Comparison of ENCODE assay signal across 17 cellular contexts in genomic region chr4:115219862-115220261, GRCh38.
DNase-seq lines count a peak whose midpoint lies in the region; FAIRE-seq and TF ChIP-seq lines count a peak whose summit lies in the region.
"Had no signal": no experiment of that assay in that cellular context is flagged by ENCODE, and none has a peak within 500 bp of the region (broad histone marks: within the 10 kb centered on the region; RNA-seq: fewer than 3 reads in every experiment).

No MANE protein-coding gene starts in this region.

- TF ChIP-seq POLR2A in H1 (IDR thresholded peaks at IDR 0.05; ENCODE audit: control extremely low read depth in 1 of 2, low read depth in 2 of 2, low read length in 2 of 2) = no peak
- no peak for TF ChIP-seq POLR2A in esophagus squamous epithelium (IDR thresholded peaks at IDR 0.05)

- H2BK20ac ChIP-seq in H1 (ENCODE audit: low read length) = no peak overlapping the region

- H3K4me3 ChIP-seq in HUES64 (ENCODE audit: low read length) = no peak overlapping the region
- H3K4me3 ChIP-seq in H1 (ENCODE audit: extremely low read depth in 1 of 4, insufficient read depth in 2 of 4, low read depth in 3 of 4, low read length in 4 of 4) = no peak overlapping the region
- H3K4me3 ChIP-seq in mesendoderm (ENCODE audit: low read length) = no peak overlapping the region
- H3K4me3 ChIP-seq in esophagus squamous epithelium = no peak overlapping the region
- H3K4me3 ChIP-seq: BLaER1 had no signal

- H3K14ac ChIP-seq in H1 (ENCODE audit: insufficient read length) = no peak overlapping the region

- H3K18ac ChIP-seq in H1 (ENCODE audit: extremely low read depth, low read length) (no peak overlapping the region), mesendoderm (ENCODE audit: low read length) (no peak overlapping the region)

- TF ChIP-seq EP300 in H1 (IDR thresholded peaks at IDR 0.05; ENCODE audit: borderline replicate concordance in 1 of 2, low read depth in 2 of 2, low read length in 2 of 2) = no peak

- H3K79me2 ChIP-seq in H1 (ENCODE audit: control insufficient read depth in 1 of 2, insufficient read depth in 2 of 2, low read length in 2 of 2) = no peaks in the 10 kb centered on the region
- H3K79me2 ChIP-seq in mesendoderm (ENCODE audit: control insufficient read depth, insufficient read depth, low read length) = no peaks in the 10 kb centered on the region

- H3K27ac ChIP-seq in HUES64 (ENCODE audit: low read depth, low read length) = peak overlapping the region; percentile 56
- H3K27ac ChIP-seq in H1 (ENCODE audit: low read depth, low read length) = no peak overlapping the region
- H3K27ac ChIP-seq in mesendoderm (ENCODE audit: low read depth, low read length) = no peak overlapping the region
- no peak overlapping the region for H3K27ac ChIP-seq in esophagus squamous epithelium
- H3K27ac ChIP-seq: 22Rv1, BLaER1 had no signal

- in situ Hi-C loops in GM13976 (cut with MboI; ENCODE audit: low sequenced_read_pairs, unreplicated experiment) = no loop called here

- intact Hi-C loops in esophagus squamous epithelium (cut with DNase I) = no loop called here

- H3K27me3 ChIP-seq in HUES64 (ENCODE audit: insufficient read depth, low read length) = no peaks in the 10 kb centered on the region
- H3K27me3 ChIP-seq in H1 (replicated peaks in 1 of 4; ENCODE audit: control insufficient read depth in 3 of 4, extremely low read depth in 1 of 4, insufficient read depth in 3 of 4, low read length in 3 of 4) = no peaks in the 10 kb centered on the region
- no peaks in the 10 kb centered on the region for H3K27me3 ChIP-seq in mesendoderm (ENCODE audit: insufficient read depth, low read length, poor library complexity)
- no peaks in the 10 kb centered on the region for H3K27me3 ChIP-seq in esophagus squamous epithelium
- H3K27me3 ChIP-seq: BLaER1 had no signal

- POLR2A ChIA-PET in H1 (lab: Charles Lee; ENCODE audit: partially characterized antibody) = no interaction called here
- POLR2A ChIA-PET in activated CD4-positive, alpha-beta memory T cell treated with anti-CD3 and anti-CD28 coated beads, Interleukin-2, amount 10 ng/mL, durations not matched to agents 7 days and 5 days (lab: Charles Lee) = no interaction called here

- H4K8ac ChIP-seq in H1 (ENCODE audit: extremely low read depth, insufficient read depth, low read length) (no peak overlapping the region), mesendoderm (ENCODE audit: low read depth, low read length) (no peak overlapping the region)

- no peaks in the 10 kb centered on the region for H3K9me3 ChIP-seq in HUES64 (ENCODE audit: insufficient read depth, low read depth, low read length)
- H3K9me3 ChIP-seq in H1 (ENCODE audit: insufficient read depth in 2 of 2, low read depth in 1 of 2, low read length in 1 of 2) = no peaks in the 10 kb centered on the region
- no peaks in the 10 kb centered on the region for H3K9me3 ChIP-seq in esophagus squamous epithelium
- H3K9me3 ChIP-seq: BLaER1, Caco-2 had no signal

- H3K79me1 ChIP-seq in H1 (ENCODE audit: low read depth, low read length) (no peaks in the 10 kb centered on the region), mesendoderm (ENCODE audit: low read length) (no peaks in the 10 kb centered on the region)

- no peak overlapping the region for H2AK5ac ChIP-seq in H1 (ENCODE audit: low read depth, low read length)
- H2AK5ac ChIP-seq in mesendoderm (ENCODE audit: low read length) = peak overlapping the region; percentile 66

- H3K36me3 Mint-ChIP-seq in activated CD4-positive, alpha-beta memory T cell treated with anti-CD3 and anti-CD28 coated beads, Interleukin-2, amount 10 ng/mL, durations not matched to agents 7 days and 5 days (ENCODE audit: low read depth) = no peaks in the 10 kb centered on the region
- H3K36me3 Mint-ChIP-seq: CD8-positive, alpha-beta memory T cell had no signal

- peaks cover 61% of the 10 kb centered on the region for H3K4me1 ChIP-seq in HUES64 (ENCODE audit: insufficient read depth, low read length)
- peaks cover 0 to 16% (median 4%) of the 10 kb centered on the region in 4 experiments; a peak in 2 of 7 replicates for H3K4me1 ChIP-seq in H1 (replicated peaks in 1 of 4; ENCODE audit: control insufficient read depth in 3 of 4, insufficient read depth in 4 of 4, low read length in 3 of 4)
- H3K4me1 ChIP-seq in mesendoderm (ENCODE audit: control insufficient read depth, low read depth, low read length) = no peaks in the 10 kb centered on the region
- H3K4me1 ChIP-seq in esophagus squamous epithelium = no peaks in the 10 kb centered on the region
- H3K4me1 ChIP-seq: BLaER1, Caco-2 had no signal

- H3K4me2 ChIP-seq in H1 (ENCODE audit: insufficient read depth in 1 of 2, low read depth in 2 of 2, low read length in 2 of 2) = peak overlapping the region; percentile 42 to 55; a peak in 3 of 4 replicates
- no peak overlapping the region for H3K4me2 ChIP-seq in mesendoderm (ENCODE audit: low read length)
- H3K4me2 ChIP-seq: BLaER1 had no signal

- H3K27me3 Mint-ChIP-seq in activated CD4-positive, alpha-beta memory T cell treated with anti-CD3 and anti-CD28 coated beads, Interleukin-2, amount 10 ng/mL, durations not matched to agents 7 days and 5 days = no peaks in the 10 kb centered on the region

- no peaks in the 10 kb centered on the region for H3K9me3 Mint-ChIP-seq in activated CD4-positive, alpha-beta memory T cell treated with anti-CD3 and anti-CD28 coated beads, Interleukin-2, amount 10 ng/mL, durations not matched to agents 7 days and 5 days

- no peaks in the 10 kb centered on the region; the same call in 1 of the 2 replicates for H3K23me2 ChIP-seq in H1 (ENCODE audit: low read depth, low read length)

- H2BK15ac ChIP-seq in H1 (ENCODE audit: low read length) (no peak overlapping the region), mesendoderm (replicated peaks; ENCODE audit: low read depth) (no peak overlapping the region)

- FAIRE-seq in H1 (lab: Jason Lieb, UNC) = no peak
- FAIRE-seq: GM12892 had no signal

- no peak overlapping the region for H3K27ac Mint-ChIP-seq in activated CD4-positive, alpha-beta memory T cell treated with anti-CD3 and anti-CD28 coated beads, Interleukin-2, amount 10 ng/mL, durations not matched to agents 7 days and 5 days
- H3K27ac Mint-ChIP-seq: CD8-positive, alpha-beta memory T cell; HFFc6 had no signal

- WGBS in HUES64 = 78% methylated on average over 1 of the region's 1 CpG
- WGBS in H1 (ENCODE audit: extremely low coverage in 1 of 2, insufficient coverage in 1 of 2, insufficient read length in 1 of 2, insufficient replicate concordance in 2 of 2, low coverage in 1 of 2, low lambda C conversion rate in 2 of 2, missing lambda C conversion rate in 1 of 2), 2 experiments = 56% methylated on average over 1 of the region's 1 CpG; no CpG with 5 or more reads in 1 of the 2 experiments
- WGBS in mesendoderm (ENCODE audit: extremely low coverage, insufficient coverage, low lambda C conversion rate) = no CpG with 5 or more reads among the region's 1 CpG
- WGBS in esophagus squamous epithelium, 2 donors = 36 to 42% methylated on average over 1 of the region's 1 CpG

- H3K36me3 ChIP-seq in HUES64 (ENCODE audit: insufficient read depth, low read length) (no peaks in the 10 kb centered on the region), H1 (ENCODE audit: control insufficient read depth in 2 of 4, insufficient read depth in 4 of 4, low read length in 3 of 4) (no peaks in the 10 kb centered on the region), mesendoderm (ENCODE audit: control insufficient read depth, insufficient read depth, low read length) (no peaks in the 10 kb centered on the region), esophagus squamous epithelium (no peaks in the 10 kb centered on the region)
- H3K36me3 ChIP-seq: BLaER1 had no signal

- no peak for TF ChIP-seq RAD21 in H1 (IDR thresholded peaks at IDR 0.05 in 1 of 2, conservative IDR thresholded peaks at IDR 0.05 in 1 of 2; ENCODE audit: low read depth in 2 of 2, low read length in 2 of 2)

- no peak overlapping the region for H3K56ac ChIP-seq in H1 (replicated peaks; ENCODE audit: insufficient read length, low read depth, low read length)
- H3K56ac ChIP-seq in mesendoderm (ENCODE audit: low read length) = peak overlapping the region; percentile 76

- TF ChIP-seq CTCF in H1 (IDR thresholded peaks at IDR 0.05; ENCODE audit: control extremely low read depth in 1 of 3, insufficient read depth in 1 of 3, low read depth in 1 of 3, low read length in 3 of 3) (no peak), esophagus squamous epithelium (IDR thresholded peaks at IDR 0.05) (no peak), GM13976 (IDR thresholded peaks at IDR 0.05; ENCODE audit: borderline replicate concordance, control extremely low read depth, extremely low read depth, insufficient read depth, missing control alignments) (no peak)

- no peaks in the 10 kb centered on the region for H4K20me1 ChIP-seq in H1 (replicated peaks in 1 of 2; ENCODE audit: control insufficient read depth in 1 of 2, insufficient read depth in 2 of 2, low read length in 2 of 2)
- H4K20me1 ChIP-seq: BLaER1 had no signal

- no peak overlapping the region for H2AFZ ChIP-seq in H1 (ENCODE audit: low read length)

- H3K9ac ChIP-seq in HUES64 (ENCODE audit: low read depth, low read length) (no peak overlapping the region), H1 (replicated peaks in 1 of 4; ENCODE audit: extremely low read depth in 1 of 4, low read depth in 3 of 4, low read length in 3 of 4) (no peak overlapping the region), mesendoderm (ENCODE audit: low read length) (peak overlapping the region; percentile 66)
- H3K9ac ChIP-seq: BLaER1 had no signal

- DNase-seq in NCI-H1092 treated with DMSO at 0.1 percent for 48 hours (lab: John Stamatoyannopoulos, UW) (peak; percentile 30), NCI-H1092 (lab: John Stamatoyannopoulos, UW) (no peak), H1 (ENCODE audit: low read depth in 1 of 2, low spot score in 2 of 2) (no peak), mesendoderm (no peak), esophagus squamous epithelium (lab: John Stamatoyannopoulos, UW) (no peak), GM13976 (ENCODE audit: low spot score) (no peak)
- no peak for DNase-seq in activated CD4-positive, alpha-beta memory T cell treated with anti-CD3 and anti-CD28 coated beads, Interleukin-2, amount 10 ng/mL, durations not matched to agents 7 days and 5 days
- DNase-seq: AML-193; Caco-2; CD8-positive, alpha-beta memory T cell; DND-41; HCEC 1CT; HFFc6 had no signal

- H4K5ac ChIP-seq in H1 (ENCODE audit: insufficient read length, low read depth, low read length) (no peak overlapping the region), mesendoderm (ENCODE audit: low read length) (no peak overlapping the region)

- H3K4ac ChIP-seq in H1 (replicated peaks; ENCODE audit: insufficient read length, low read depth, low read length) = no peak overlapping the region
- H3K4ac ChIP-seq in mesendoderm (ENCODE audit: low read depth, low read length) = no peak overlapping the region

- no peak overlapping the region for H3K4me3 Mint-ChIP-seq in activated CD4-positive, alpha-beta memory T cell treated with anti-CD3 and anti-CD28 coated beads, Interleukin-2, amount 10 ng/mL, durations not matched to agents 7 days and 5 days
- H3K4me3 Mint-ChIP-seq: CD8-positive, alpha-beta memory T cell; HFFc6 had no signal

- no peaks in the 10 kb centered on the region for H3K4me1 Mint-ChIP-seq in activated CD4-positive, alpha-beta memory T cell treated with anti-CD3 and anti-CD28 coated beads, Interleukin-2, amount 10 ng/mL, durations not matched to agents 7 days and 5 days
- H3K4me1 Mint-ChIP-seq: CD8-positive, alpha-beta memory T cell had no signal

- H3K23ac ChIP-seq in H1 (ENCODE audit: insufficient read length) = no peak overlapping the region
- no peak overlapping the region for H3K23ac ChIP-seq in mesendoderm (ENCODE audit: low read length)

- H4K91ac ChIP-seq in H1 (replicated peaks; ENCODE audit: insufficient read length, low read length) = no peak overlapping the region

- H2BK5ac ChIP-seq in H1 (ENCODE audit: low read depth, low read length) (no peak overlapping the region; the same call in 1 of the 2 replicates), mesendoderm (ENCODE audit: low read length) (peak overlapping the region; percentile 84)

- CTCF ChIA-PET in H1 (lab: Charles Lee; ENCODE audit: partially characterized antibody) = no interaction called here
- CTCF ChIA-PET in activated CD4-positive, alpha-beta memory T cell treated with anti-CD3 and anti-CD28 coated beads, Interleukin-2, amount 10 ng/mL, durations not matched to agents 7 days and 5 days (lab: Charles Lee) = no interaction called here

- peak overlapping the region; percentile 72; the same call in 1 of the 2 replicates for H2BK12ac ChIP-seq in H1 (ENCODE audit: low read depth, low read length)

- H2BK120ac ChIP-seq in H1 (replicated peaks; ENCODE audit: low read depth, low read length) (no peak overlapping the region), mesendoderm (ENCODE audit: low read depth, low read length) (no peak overlapping the region)
